In genomic region chr12:52691076-52691764, GRCh38 we compare ENCODE assay signal across 9 cellular contexts. TPM values are rescaled to one million over a fixed set of nuclear protein-coding genes. Genes with fewer than 3 reads are reported as not detected.
DNase-seq lines count a peak whose midpoint lies in the region; ATAC-seq and TF ChIP-seq lines count a peak whose summit lies in the region.
"Had no signal": no experiment of that assay in that cellular context is flagged by ENCODE, and none has a peak within 500 bp of the region (broad histone marks: within the 10 kb centered on the region; RNA-seq: fewer than 3 reads in every experiment).

No MANE protein-coding gene starts in this region.

- no peaks in the 10 kb centered on the region for H3K9me3 ChIP-seq in ascending aorta
- H3K9me3 ChIP-seq: body of pancreas had no signal

- no peaks in the 10 kb centered on the region for H3K27me3 ChIP-seq in ascending aorta
- H3K27me3 ChIP-seq: body of pancreas had no signal

- peaks cover 5 to 6% of the 10 kb centered on the region in 2 donors for H3K4me1 ChIP-seq in ascending aorta

- no peaks in the 10 kb centered on the region for H3K36me3 Mint-ChIP-seq in mesothelial cell of epicardium
- no peaks in the 10 kb centered on the region for H3K36me3 Mint-ChIP-seq in stimulated activated effector memory CD8-positive, alpha-beta T cell treated with anti-CD3 and anti-CD28 coated beads, Interleukin-12 subunit alpha, Interleukin-12 subunit beta, amount 100 ng/mL, for 72 hours

- H3K36me3 ChIP-seq in ascending aorta: no peaks in the 10 kb centered on the region

- intact Hi-C loops in ascending aorta (cut with DNase I): no loop called here

- no peak overlapping the region for H3K27ac Mint-ChIP-seq in mesothelial cell of epicardium
- peak overlapping the region; percentile 74 for H3K27ac Mint-ChIP-seq in stimulated activated effector memory CD8-positive, alpha-beta T cell treated with anti-CD3 and anti-CD28 coated beads, Interleukin-12 subunit alpha, Interleukin-12 subunit beta, amount 100 ng/mL, for 72 hours

- peak overlapping the region; percentile 39 to 56 for H3K4me3 ChIP-seq in ascending aorta
- H3K4me3 ChIP-seq: body of pancreas had no signal

- peaks cover 8% of the 10 kb centered on the region for H3K4me1 Mint-ChIP-seq in mesothelial cell of epicardium
- peaks cover 38% of the 10 kb centered on the region for H3K4me1 Mint-ChIP-seq in stimulated activated effector memory CD8-positive, alpha-beta T cell treated with anti-CD3 and anti-CD28 coated beads, Interleukin-12 subunit alpha, Interleukin-12 subunit beta, amount 100 ng/mL, for 72 hours

- ATAC-seq in stimulated activated effector memory CD8-positive, alpha-beta T cell treated with anti-CD3 and anti-CD28 coated beads, Interleukin-12 subunit alpha, Interleukin-12 subunit beta, amount 100 ng/mL, for 72 hours: peak; percentile 56
- no peak for ATAC-seq in GM21576 (IDR thresholded peaks at IDR 0.05; ENCODE audit: unreplicated experiment)
- ATAC-seq: body of pancreas had no signal

- H3K4me3 Mint-ChIP-seq in mesothelial cell of epicardium: peak overlapping the region; percentile 63
- H3K4me3 Mint-ChIP-seq in stimulated activated effector memory CD8-positive, alpha-beta T cell treated with anti-CD3 and anti-CD28 coated beads, Interleukin-12 subunit alpha, Interleukin-12 subunit beta, amount 100 ng/mL, for 72 hours: peak overlapping the region; percentile 75

- no peak overlapping the region for H3K27ac ChIP-seq in ascending aorta
- H3K27ac ChIP-seq: body of pancreas had no signal

- DNase-seq in D341Med (ENCODE audit: low spot score) (peak; percentile 54), SW480 (ENCODE audit: low spot score) (peak; percentile 40), ascending aorta (ENCODE audit: low spot score in 2 of 2) (no peak), mesothelial cell of epicardium (ENCODE audit: low spot score in 2 of 2, unreplicated experiment in 2 of 2) (peak; percentile 36 to 51), NCI-H446 treated with DMSO at 0.1 percent for 48 hours (lab: John Stamatoyannopoulos, UW) (no peak)
- peak; percentile 8 to 58 for DNase-seq in stimulated activated effector memory CD8-positive, alpha-beta T cell treated with anti-CD3 and anti-CD28 coated beads, Interleukin-12 subunit alpha, Interleukin-12 subunit beta, amount 100 ng/mL, for 72 hours (ENCODE audit: low spot score in 2 of 2)
- DNase-seq in NK-92 treated with Interleukin-12 subunit alpha and Interleukin-12 subunit beta, amount 100 ng/mL, for 24 hours (lab: John Stamatoyannopoulos, UW): no peak

- H3K9me3 Mint-ChIP-seq in mesothelial cell of epicardium: no peaks in the 10 kb centered on the region
- H3K9me3 Mint-ChIP-seq in stimulated activated effector memory CD8-positive, alpha-beta T cell treated with anti-CD3 and anti-CD28 coated beads, Interleukin-12 subunit alpha, Interleukin-12 subunit beta, amount 100 ng/mL, for 72 hours: no peaks in the 10 kb centered on the region

- no peak for TF ChIP-seq CTCF in ascending aorta (IDR thresholded peaks at IDR 0.05)
- TF ChIP-seq CTCF in mesothelial cell of epicardium (IDR thresholded peaks at IDR 0.05; ENCODE audit: unreplicated experiment): no peak

- peaks cover 94% of the 10 kb centered on the region for H3K27me3 Mint-ChIP-seq in mesothelial cell of epicardium (ENCODE audit: low read depth)

RNA-seq across cellular contexts. Expression of gene KRT1, which starts 11.0 kb away (rescaled TPM):
- total RNA-seq in ascending aorta (not detected), mesothelial cell of epicardium (not detected in 3 replicates)
- total RNA-seq: body of pancreas had no signal

RNA-seq across cellular contexts. Expression of gene KRT77, which starts 12.1 kb away (rescaled TPM):
- total RNA-seq in ascending aorta (not detected), mesothelial cell of epicardium (not detected in 3 replicates)
- total RNA-seq: body of pancreas had no signal

RNA-seq across cellular contexts. Expression of gene KRT2, which starts 39.2 kb away (rescaled TPM):
- total RNA-seq in ascending aorta: not detected
- total RNA-seq in mesothelial cell of epicardium: not detected in 3 replicates
- total RNA-seq: body of pancreas had no signal

Comparison
In these comparisons a context has a peak if more than half of its experiments do, and no peak if none do; other contexts are left out.
1. DNase-seq: peak in D341Med (single experiment), SW480 (single experiment), mesothelial cell of epicardium (2 of 2) and stimulated activated effector memory CD8-positive, alpha-beta T cell treated with anti-CD3 and anti-CD28 coated beads, Interleukin-12 subunit alpha, Interleukin-12 subunit beta, amount 100 ng/mL, for 72 hours (2 of 2); none in ascending aorta (0 of 2), NK-92 treated with Interleukin-12 subunit alpha and Interleukin-12 subunit beta, amount 100 ng/mL, for 24 hours (single experiment) and NCI-H446 treated with DMSO at 0.1 percent for 48 hours (single experiment).